8 cellular contexts compared by ENCODE assay signal in genomic region chr15:45454825-45455224, GRCh38.
DNase-seq lines count a peak whose midpoint lies in the region; ATAC-seq and TF ChIP-seq lines count a peak whose summit lies in the region.

No MANE protein-coding gene starts in this region.

- H3K4me3 ChIP-seq in BLaER1, result peak overlapping the region; percentile 7; the same call in 1 of the 2 replicates
- no peak overlapping the region for H3K4me3 ChIP-seq in naive thymus-derived CD4-positive, alpha-beta T cell (ENCODE audit: low read length)
- H3K4me3 ChIP-seq in stomach, result no peak overlapping the region

- H3K4me1 Mint-ChIP-seq in activated B cell treated with CpG ODN at 0.5 μM for 24 hours, result peaks cover 44% of the 10 kb centered on the region
- peaks cover 25 to 62% (median 40%) of the 10 kb centered on the region in 7 donors for H3K4me1 Mint-ChIP-seq in naive thymus-derived CD4-positive, alpha-beta T cell

- H3K36me3 ChIP-seq in BLaER1 (no peaks in the 10 kb centered on the region), stomach (no peaks in the 10 kb centered on the region)
- H3K36me3 ChIP-seq in naive thymus-derived CD4-positive, alpha-beta T cell (ENCODE audit: control insufficient read depth in 2 of 3, insufficient read depth in 3 of 3, low read length in 3 of 3), result no peaks in the 10 kb centered on the region

- peak overlapping the region; percentile 58 for H3K4me3 Mint-ChIP-seq in activated B cell treated with CpG ODN at 0.5 μM for 24 hours
- H3K4me3 Mint-ChIP-seq in naive thymus-derived CD4-positive, alpha-beta T cell, result peak overlapping the region; percentile 54 to 78 (median 68)

- intact Hi-C loops in activated B cell treated with CpG ODN at 0.5 μM for 24 hours (cut with micrococcal nuclease) (loop anchor here (5.0 to 10.0 kb wide), 3 partner anchors 33 to 430 kb away; partner anchors contain the start of gene SORD), stomach (cut with DNase I; ENCODE audit: low total_unique reads) (no loop called here)
- intact Hi-C loops in naive thymus-derived CD4-positive, alpha-beta T cell (cut with micrococcal nuclease), result loop anchor here (5.0 kb wide), 2 partner anchors 33 to 338 kb away; no protein-coding TSS in a partner anchor

- H3K9me3 ChIP-seq in BLaER1 (peaks cover 11% of the 10 kb centered on the region), stomach (no peaks in the 10 kb centered on the region)
- H3K9me3 ChIP-seq in naive thymus-derived CD4-positive, alpha-beta T cell (ENCODE audit: control insufficient read depth in 2 of 3, low read length in 3 of 3), result no peaks in the 10 kb centered on the region

- H3K27me3 ChIP-seq in BLaER1 (no peaks in the 10 kb centered on the region), stomach (no peaks in the 10 kb centered on the region)
- no peaks in the 10 kb centered on the region for H3K27me3 ChIP-seq in naive thymus-derived CD4-positive, alpha-beta T cell (ENCODE audit: control insufficient read depth in 2 of 2, insufficient read depth in 2 of 2, low read length in 2 of 2)

- H3K27me3 Mint-ChIP-seq in activated B cell treated with CpG ODN at 0.5 μM for 24 hours, result no peaks in the 10 kb centered on the region
- no peaks in the 10 kb centered on the region for H3K27me3 Mint-ChIP-seq in naive thymus-derived CD4-positive, alpha-beta T cell

- H3K27ac ChIP-seq in BLaER1 (peak overlapping the region; percentile 51), stomach (peak overlapping the region; percentile 22 to 88 (median 83))
- peak overlapping the region; percentile 14 for H3K27ac ChIP-seq in naive thymus-derived CD4-positive, alpha-beta T cell (ENCODE audit: low read depth, low read length)

- H3K4me2 ChIP-seq in BLaER1, result peak overlapping the region; percentile 87

- no peak for TF ChIP-seq EP300 in stomach (IDR thresholded peaks at IDR 0.05)

- TF ChIP-seq CTCF in activated B cell treated with CpG ODN at 0.5 μM for 24 hours (IDR thresholded peaks at IDR 0.05) (no peak), stomach (IDR thresholded peaks at IDR 0.05) (no peak)

- H4K20me1 ChIP-seq in BLaER1, result no peaks in the 10 kb centered on the region

- no peaks in the 10 kb centered on the region for H3K9me3 Mint-ChIP-seq in activated B cell treated with CpG ODN at 0.5 μM for 24 hours
- peaks cover 0 to 5% (median 0%) of the 10 kb centered on the region in 11 donors for H3K9me3 Mint-ChIP-seq in naive thymus-derived CD4-positive, alpha-beta T cell

- peak overlapping the region; percentile 72 for H3K27ac Mint-ChIP-seq in activated B cell treated with CpG ODN at 0.5 μM for 24 hours
- H3K27ac Mint-ChIP-seq in naive thymus-derived CD4-positive, alpha-beta T cell, result peak overlapping the region; percentile 73 to 93 (median 88)

- peak overlapping the region; percentile 53; the same call in 1 of the 2 replicates for H3K9ac ChIP-seq in BLaER1

- peaks cover 45% of the 10 kb centered on the region for H3K4me1 ChIP-seq in BLaER1
- peaks cover 16 to 33% of the 10 kb centered on the region in 2 donors for H3K4me1 ChIP-seq in naive thymus-derived CD4-positive, alpha-beta T cell (ENCODE audit: control insufficient read depth in 2 of 2, insufficient read depth in 2 of 2, low read length in 2 of 2)
- H3K4me1 ChIP-seq in stomach, result peaks cover 13 to 61% (median 39%) of the 10 kb centered on the region in 4 donors

- H3K36me3 Mint-ChIP-seq in activated B cell treated with CpG ODN at 0.5 μM for 24 hours (ENCODE audit: low read depth), result no peaks in the 10 kb centered on the region
- peaks cover 0 to 3% (median 0%) of the 10 kb centered on the region in 5 donors for H3K36me3 Mint-ChIP-seq in naive thymus-derived CD4-positive, alpha-beta T cell

- CTCF ChIA-PET in activated B cell treated with CpG ODN at 0.5 μM for 24 hours (lab: Charles Lee), result interaction anchor here (1.4 to 6.3 kb wide), 3 partner anchors 25 to 292 kb away, joined by 5 to 79 read pairs (median 8); no protein-coding TSS in a partner anchor
- CTCF ChIA-PET in naive thymus-derived CD4-positive, alpha-beta T cell (lab: Charles Lee), result interaction anchor here (0.8 to 2.9 kb wide), 3 partner anchors 22 to 159 kb away, joined by 3 to 24 read pairs (median 5); no protein-coding TSS in a partner anchor

- ATAC-seq in GM19452 (IDR thresholded peaks at IDR 0.05; ENCODE audit: unreplicated experiment), result peak; percentile 55
- ATAC-seq in activated B cell treated with CpG ODN at 0.5 μM for 24 hours (ENCODE audit: low read depth), result peak; percentile 54
- peak; percentile 69 for ATAC-seq in naive thymus-derived CD4-positive, alpha-beta T cell

- DNase-seq in HT1080 (ENCODE audit: low read depth), result peak; percentile 95
- peak; percentile 32 for DNase-seq in activated B cell treated with CpG ODN at 0.5 μM for 24 hours
- peak; percentile 83 for DNase-seq in central memory CD4-positive, alpha-beta T cell
- DNase-seq in naive thymus-derived CD4-positive, alpha-beta T cell, result peak; percentile 34 to 71 (median 56)
- DNase-seq in stomach, result peak; percentile 86
- no peak for DNase-seq in NCI-H82 treated with DMSO at 0.1 percent for 48 hours (lab: John Stamatoyannopoulos, UW; ENCODE audit: unreplicated experiment)

- POLR2A ChIA-PET in activated B cell treated with CpG ODN at 0.5 μM for 24 hours (lab: Charles Lee), result interaction anchor here (1.0 to 1.3 kb wide), 4 partner anchors 52 to 159 kb away, joined by 3 to 10 read pairs (median 4); partner anchors contain the start of gene BLOC1S6
- POLR2A ChIA-PET in naive thymus-derived CD4-positive, alpha-beta T cell (lab: Charles Lee), result interaction anchor here (1.4 kb wide), 1 partner anchor 287 kb away, joined by 3 read pairs; no protein-coding TSS in a partner anchor

- 10 to 37% (median 19%) methylated on average over 8 of the region's 8 CpGs for WGBS in stomach, 5 donors

- no peak for TF ChIP-seq POLR2A in stomach (IDR thresholded peaks at IDR 0.05)

Comparison
In these comparisons a context has a peak if more than half of its experiments do, and no peak if none do; other contexts are left out.
1. H3K27ac ChIP-seq: peak in every context shown above with its lines; median percentile 83 in stomach; 51 in BLaER1; 14 in naive thymus-derived CD4-positive, alpha-beta T cell.